Comparison of ENCODE assay signal across 10 cellular contexts in genomic region chr17:39872700-39873099, GRCh38. TPM values are rescaled to one million over a fixed set of nuclear protein-coding genes. Genes with fewer than 3 reads are reported as not detected.
DNase-seq lines count a peak whose midpoint lies in the region; ATAC-seq, FAIRE-seq and TF ChIP-seq lines count a peak whose summit lies in the region.
"Had no signal": no experiment of that assay in that cellular context is flagged by ENCODE, and none has a peak within 500 bp of the region (broad histone marks: within the 10 kb centered on the region; RNA-seq: fewer than 3 reads in every experiment).

No MANE protein-coding gene starts in this region.

- no peak overlapping the region for H2AFZ ChIP-seq in DND-41 (ENCODE audit: low read depth, low read length)
- no peak overlapping the region for H2AFZ ChIP-seq in mesenchymal stem cell (ENCODE audit: low read depth, low read length)

- WGBS in mesenchymal stem cell, result no CpG with 5 or more reads among the region's 2 CpGs

- no peak overlapping the region for H2BK15ac ChIP-seq in mesenchymal stem cell (ENCODE audit: low read depth, poor library complexity, severe bottlenecking)

- H3K4me3 ChIP-seq in DND-41 (ENCODE audit: low read depth in 1 of 2, low read length in 2 of 2), result no peak overlapping the region
- no peak overlapping the region for H3K4me3 ChIP-seq in mesenchymal stem cell (ENCODE audit: insufficient read depth in 1 of 2, low read depth in 1 of 2, low read length in 2 of 2)
- H3K4me3 ChIP-seq in MG63, result no peak overlapping the region

- H3K27ac ChIP-seq in DND-41 (ENCODE audit: low read length) (no peak overlapping the region), mesenchymal stem cell (ENCODE audit: low read length, poor library complexity, severe bottlenecking) (no peak overlapping the region)

- H3K9me3 ChIP-seq in DND-41 (ENCODE audit: insufficient read depth, low read length, severe bottlenecking) (no peaks in the 10 kb centered on the region), mesenchymal stem cell (ENCODE audit: control insufficient read depth, low read length) (no peaks in the 10 kb centered on the region), MG63 (no peaks in the 10 kb centered on the region)

- in situ Hi-C loops in KBM-7 (cut with MboI; ENCODE audit: low pct_unique_long_range_greater_than_20kb, low sequenced_read_pairs), result no loop called here

- ATAC-seq in DND-41 (ENCODE audit: insufficient read depth, low read depth), result no peak; the same call in 2 of the 3 replicates
- no peak for ATAC-seq in HG02938 (IDR thresholded peaks at IDR 0.05; ENCODE audit: unreplicated experiment)
- ATAC-seq in HG02571 (IDR thresholded peaks at IDR 0.05; ENCODE audit: unreplicated experiment), result no peak
- ATAC-seq: activated T-cell treated with anti-CD3 and anti-CD28 coated beads, Interleukin-2, amount 50 U/mL, for 72 hours had no signal

- H2BK5ac ChIP-seq in mesenchymal stem cell (ENCODE audit: low read depth, low read length, poor library complexity, severe bottlenecking), result no peak overlapping the region

- H3K27me3 ChIP-seq in DND-41 (ENCODE audit: insufficient read depth, low read length, poor library complexity) (peaks cover 15% of the 10 kb centered on the region), mesenchymal stem cell (ENCODE audit: control insufficient read depth in 1 of 2, insufficient read depth in 1 of 2, low read length in 2 of 2) (peaks cover 0 to 35% of the 10 kb centered on the region in 2 experiments), MG63 (peaks cover 36% of the 10 kb centered on the region)

- no peak overlapping the region for H2BK120ac ChIP-seq in mesenchymal stem cell (ENCODE audit: low read depth, low read length)

- no peaks in the 10 kb centered on the region for H3K79me1 ChIP-seq in mesenchymal stem cell (replicated peaks; ENCODE audit: low read length, poor library complexity, severe bottlenecking)

- no peak overlapping the region for H2BK12ac ChIP-seq in mesenchymal stem cell (ENCODE audit: low read length in 2 of 2)

- H4K91ac ChIP-seq in mesenchymal stem cell (ENCODE audit: low read length), result no peak overlapping the region

- H3K18ac ChIP-seq in mesenchymal stem cell (ENCODE audit: low read depth in 1 of 2, low read length in 2 of 2), result no peak overlapping the region

- H4K8ac ChIP-seq in mesenchymal stem cell (ENCODE audit: low read length), result no peak overlapping the region

- peak; percentile 61 for TF ChIP-seq CTCF in DND-41 (IDR thresholded peaks at IDR 0.05; ENCODE audit: borderline replicate concordance, extremely low read depth, low read length, poor library complexity, severe bottlenecking)

- H3K4ac ChIP-seq in mesenchymal stem cell (ENCODE audit: low read depth in 1 of 2, low read length in 2 of 2), result no peak overlapping the region

- H3K4me2 ChIP-seq in DND-41 (ENCODE audit: insufficient read depth, low read length) (no peak overlapping the region), mesenchymal stem cell (ENCODE audit: low read length, poor library complexity, severe bottlenecking) (no peak overlapping the region)

- no peak for DNase-seq in DND-41
- DNase-seq in KBM-7, result peak; percentile 30
- peak; percentile 46 for DNase-seq in amniotic epithelial cell (ENCODE audit: low read depth)
- peak; percentile 28 for DNase-seq in mesenchymal stem cell
- DNase-seq in MG63, result no peak
- no peak for DNase-seq in urothelium cell line (ENCODE audit: low spot score)
- DNase-seq: activated T-cell treated with anti-CD3 and anti-CD28 coated beads, Interleukin-2, amount 50 U/mL, for 72 hours; T-helper 1 cell had no signal

- no peaks in the 10 kb centered on the region for H3K36me3 ChIP-seq in DND-41 (ENCODE audit: insufficient read depth, low read length)
- H3K36me3 ChIP-seq in mesenchymal stem cell (ENCODE audit: control insufficient read depth in 1 of 2, insufficient read depth in 2 of 2, low read depth in 1 of 2, low read length in 2 of 2), result no peaks in the 10 kb centered on the region
- H3K36me3 ChIP-seq in MG63, result no peaks in the 10 kb centered on the region

- H3K79me2 ChIP-seq in DND-41 (ENCODE audit: insufficient read depth, low read length), result no peaks in the 10 kb centered on the region

- no peaks in the 10 kb centered on the region for H4K20me1 ChIP-seq in DND-41 (ENCODE audit: insufficient read depth, low read length)

- H3K14ac ChIP-seq in mesenchymal stem cell (ENCODE audit: low read length in 2 of 2), result no peak overlapping the region

- H2AK5ac ChIP-seq in mesenchymal stem cell (ENCODE audit: low read length, severe bottlenecking), result no peak overlapping the region

- H3K9ac ChIP-seq in DND-41 (ENCODE audit: low read depth, low read length) (no peak overlapping the region), mesenchymal stem cell (ENCODE audit: low read length) (no peak overlapping the region)

- no peak overlapping the region for H3K23ac ChIP-seq in mesenchymal stem cell (ENCODE audit: low read length in 2 of 2)

- FAIRE-seq in urothelium cell line (lab: Jason Lieb, UNC), result no peak

- H3K4me1 ChIP-seq in DND-41 (ENCODE audit: insufficient read depth, low read length) (no peaks in the 10 kb centered on the region), mesenchymal stem cell (ENCODE audit: control insufficient read depth, insufficient read depth, low read depth, low read length) (no peaks in the 10 kb centered on the region)

RNA-seq across cellular contexts. Expression of gene ZPBP2, which starts 4.7 kb away (rescaled TPM):
- polyA plus RNA-seq in mesenchymal stem cell (2013, experiment 1 of 2), result not detected
- polyA plus RNA-seq in mesenchymal stem cell (2013, experiment 2 of 2), result not detected
- not detected in 2 replicates for total RNA-seq in MG63 (2014; rRNA removed; shearing (Covaris generic); ENCODE audit: low replicate concordance)

RNA-seq across cellular contexts. Expression of gene IKZF3, which starts 8.6 kb away (rescaled TPM):
- 0.01 TPM for polyA plus RNA-seq in mesenchymal stem cell (2013, experiment 1 of 2)
- not detected for polyA plus RNA-seq in mesenchymal stem cell (2013, experiment 2 of 2)
- total RNA-seq in MG63 (2014; rRNA removed; shearing (Covaris generic); ENCODE audit: low replicate concordance), result not detected in 2 replicates

RNA-seq across cellular contexts. Expression of gene GSDMB, which starts 45.7 kb away (rescaled TPM):
- polyA plus RNA-seq in mesenchymal stem cell (2013, experiment 1 of 2), result 4.4 TPM
- 3.5 TPM for polyA plus RNA-seq in mesenchymal stem cell (2013, experiment 2 of 2)
- 3.9 and 10.9 TPM in 2 replicates for total RNA-seq in MG63 (2014; rRNA removed; shearing (Covaris generic); ENCODE audit: low replicate concordance)

RNA-seq across cellular contexts. Expression of gene ORMDL3, which starts 54.7 kb away (rescaled TPM):
- 117 TPM for polyA plus RNA-seq in mesenchymal stem cell (2013, experiment 1 of 2)
- 129 TPM for polyA plus RNA-seq in mesenchymal stem cell (2013, experiment 2 of 2)
- 54.1 and 80.1 TPM in 2 replicates for total RNA-seq in MG63 (2014; rRNA removed; shearing (Covaris generic); ENCODE audit: low replicate concordance)

RNA-seq across cellular contexts. Expression of gene LRRC3C, which starts 54.8 kb away (rescaled TPM):
- not detected for polyA plus RNA-seq in mesenchymal stem cell (2013, experiment 1 of 2)
- not detected for polyA plus RNA-seq in mesenchymal stem cell (2013, experiment 2 of 2)
- not detected in 2 replicates for total RNA-seq in MG63 (2014; rRNA removed; shearing (Covaris generic); ENCODE audit: low replicate concordance)
- total RNA-seq: activated T-cell treated with anti-CD3 and anti-CD28 coated beads, Interleukin-2, amount 50 U/mL, for 72 hours had no signal

Comparison
In these comparisons a context has a peak if more than half of its experiments do, and no peak if none do; other contexts are left out.
1. DNase-seq: peak in KBM-7 (single experiment), amniotic epithelial cell (single experiment) and mesenchymal stem cell (single experiment); none in DND-41 (single experiment), MG63 (single experiment) and urothelium cell line (single experiment).